In genomic region chr19:43422689-43423066, GRCh38 we compare ENCODE assay signal across 30 cellular contexts. TPM values are rescaled to one million over a fixed set of nuclear protein-coding genes. Genes with fewer than 3 reads are reported as not detected.
"Had no signal": no experiment of that assay in that cellular context is flagged by ENCODE, and none has a peak within 500 bp of the region (broad histone marks: within the 10 kb centered on the region; RNA-seq: fewer than 3 reads in every experiment).

No MANE protein-coding gene starts in this region.

- DNase-seq: activated B cell treated with CpG ODN at 0.5 μM for 24 hours; activated CD4-positive, alpha-beta memory T cell treated with anti-CD3 and anti-CD28 coated beads for 36 hours; activated CD4-positive, alpha-beta T cell treated with anti-CD3 and anti-CD28 coated beads for 4 hours; activated CD4-positive, alpha-beta T cell treated with anti-CD3 and anti-CD28 coated beads, Interleukin-2, amount 10 ng/mL, durations not matched to agents 24 days and 14 days; activated CD4-positive, alpha-beta T cell treated with anti-CD3 and anti-CD28 coated beads, Interleukin-2, amount 50 U/mL, for 1 hour; activated CD4-positive, alpha-beta T cell treated with anti-CD3 and anti-CD28 coated beads, Interleukin-2, amount 50 U/mL, for 4 hours; activated CD4-positive, CD25-positive, alpha-beta regulatory T cell treated with anti-CD3 and anti-CD28 coated beads, Interleukin-2, amount 50 U/mL, for 72 hours; activated CD8-positive, alpha-beta memory T cell treated with anti-CD3 and anti-CD28 coated beads, Interleukin-2, amount 10 ng/mL, durations not matched to agents 7 days and 5 days; activated CD8-positive, alpha-beta T cell treated with anti-CD3 and anti-CD28 coated beads, Interleukin-2, amount 10 ng/mL, durations not matched to agents 7 days and 5 days; activated effector memory CD4-positive, alpha-beta T cell treated with Interleukin-2 at 50 U/mL for 16 hours; activated gamma-delta T cell; activated naive CD4-positive, alpha-beta T cell treated with anti-CD3 and anti-CD28 coated beads, Interleukin-2, amount 10 ng/mL, durations not matched to agents 7 days and 5 days; activated naive CD4-positive, alpha-beta T cell treated with Interleukin-2 at 50 U/mL for 16 hours; activated naive CD8-positive, alpha-beta T cell treated with anti-CD3 and anti-CD28 coated beads, Interleukin-2, amount 10 ng/mL, durations not matched to agents 7 days and 5 days; activated naive CD8-positive, alpha-beta T cell treated with anti-CD3 and anti-CD28 coated beads, Interleukin-2, amount 50 U/mL, for 24 hours; activated T-cell treated with anti-CD3 and anti-CD28 coated beads, Interleukin-2, amount 50 U/mL, for 24 hours; activated T-cell treated with anti-CD3 and anti-CD28 coated beads, Interleukin-2, amount 50 U/mL, for 48 hours; amygdala; anterior cingulate cortex; caudate nucleus; cerebellar nuclear complex; T-helper 2 cell; T-helper 9 cell had no signal

- H3K36me3 ChIP-seq: ascending aorta, cardiac muscle cell had no signal

- H3K4me3 ChIP-seq: ascending aorta, cardiac muscle cell had no signal

- FAIRE-seq: bronchial epithelial cell, TTC549 had no signal

- H3K27ac ChIP-seq: ascending aorta, cardiac muscle cell, VCaP had no signal

- H3K9me3 ChIP-seq: ascending aorta had no signal

- H3K27me3 ChIP-seq: ascending aorta, cardiac muscle cell had no signal

- ATAC-seq: activated CD8-positive, alpha-beta memory T cell treated with anti-CD3 and anti-CD28 coated beads, Interleukin-2, amount 10 ng/mL, durations not matched to agents 7 days and 5 days; activated CD8-positive, alpha-beta T cell treated with anti-CD3 and anti-CD28 coated beads, Interleukin-2, amount 10 ng/mL, durations not matched to agents 7 days and 5 days; activated naive CD8-positive, alpha-beta T cell treated with anti-CD3 and anti-CD28 coated beads, Interleukin-2, amount 50 U/mL, for 24 hours had no signal

- H3K4me1 ChIP-seq: ascending aorta had no signal

RNA-seq across cellular contexts. Expression of gene TEX101, which starts 8.0 kb away (rescaled TPM):
- total RNA-seq: activated B cell treated with CpG ODN at 0.5 μM for 24 hours; activated CD4-positive, alpha-beta memory T cell treated with anti-CD3 and anti-CD28 coated beads for 36 hours; activated CD4-positive, alpha-beta T cell treated with anti-CD3 and anti-CD28 coated beads, Interleukin-2, amount 10 ng/mL, durations not matched to agents 24 days and 14 days; activated CD8-positive, alpha-beta memory T cell treated with anti-CD3 and anti-CD28 coated beads, Interleukin-2, amount 10 ng/mL, durations not matched to agents 7 days and 5 days; activated CD8-positive, alpha-beta T cell treated with anti-CD3 and anti-CD28 coated beads, Interleukin-2, amount 10 ng/mL, durations not matched to agents 7 days and 5 days; activated naive CD8-positive, alpha-beta T cell treated with anti-CD3 and anti-CD28 coated beads, Interleukin-2, amount 10 ng/mL, durations not matched to agents 7 days and 5 days; activated T-helper 2 cell treated with anti-CD3 and anti-CD28 coated beads, Interferon-gamma antibody, Interleukin-2, Interleukin-4, amounts not matched to agents 10 μg/mL and 5 μg/mL and 100 μg/mL, durations not matched to agents 14 hours and 24 hours and 36 hours; ascending aorta; bronchial epithelial cell; cardiac muscle cell; chondrocyte had no signal
- polyA plus RNA-seq: cardiac muscle cell had no signal

RNA-seq across cellular contexts. Expression of gene LYPD3, which starts 42.7 kb away (rescaled TPM):
- total RNA-seq: activated B cell treated with CpG ODN at 0.5 μM for 24 hours, ascending aorta had no signal
